Comparison of ENCODE assay signal across 20 cellular contexts in the genomic region with DNA sequence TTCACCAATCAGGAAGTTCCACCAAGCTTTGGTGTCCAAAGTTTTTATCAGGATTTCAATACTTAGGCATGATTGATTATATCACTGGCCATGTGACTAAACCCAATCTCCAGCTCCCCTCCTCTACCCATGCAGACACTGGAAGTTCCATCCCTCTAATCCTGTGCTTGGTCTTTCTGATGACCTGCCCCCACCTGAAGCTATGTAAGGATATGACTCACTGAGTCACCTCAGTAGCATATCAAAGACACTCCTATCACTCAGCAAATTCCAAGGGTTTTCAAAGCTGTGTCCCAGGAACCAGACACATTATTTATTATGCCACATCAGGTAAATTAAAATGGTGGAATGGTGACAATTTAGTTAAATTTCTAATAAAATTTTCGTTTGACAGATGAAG.
"Had no signal": no experiment of that assay in that cellular context is flagged by ENCODE, and none has a peak within 500 bp of the region (broad histone marks: within the 10 kb centered on the region; RNA-seq: fewer than 3 reads in every experiment).

No MANE protein-coding gene starts in this region.

- H3K4me2 ChIP-seq: SK-N-SH had no signal

- H3K9me2 ChIP-seq: SK-N-SH had no signal

- ATAC-seq: HepG2, Panc1, PC-3 had no signal

- H3K27ac ChIP-seq: RWPE1 had no signal

- H3K9me3 ChIP-seq: MG63 had no signal

- H3K36me3 ChIP-seq: MG63 had no signal

- H3K9ac ChIP-seq: SK-N-SH had no signal

- H3K4me3 ChIP-seq: MG63 had no signal

- FAIRE-seq: HepG2 had no signal

- DNase-seq: IMR-90, Karpas-422, KG1, MG63, NCI-H1092 treated with DMSO at 0.1 percent for 48 hours, NCI-H1436, NCI-H1694, NCI-H187 treated with DMSO at 0.1 percent for 48 hours, NCI-H2029 treated with DMSO at 0.1 percent for 48 hours, NCI-H2227 treated with DMSO at 0.1 percent for 48 hours, NCI-H524 treated with DMSO at 0.1 percent for 48 hours, NCI-H69, NCI-H774, PC-3, SHP77, SK-N-SH, SW 1271 had no signal

- H3K27me3 ChIP-seq: MG63 had no signal
